In genomic region chr7:136617176-136617575, GRCh38 we compare ENCODE assay signal across 24 cellular contexts.
"Had no signal": no experiment of that assay in that cellular context is flagged by ENCODE, and none has a peak within 500 bp of the region (broad histone marks: within the 10 kb centered on the region; RNA-seq: fewer than 3 reads in every experiment).

No MANE protein-coding gene starts in this region.

- H3K27ac ChIP-seq: foreskin keratinocyte, heart right ventricle, left lung, spleen, suprapubic skin, tibial artery, upper lobe of right lung, WERI-Rb-1 had no signal

- H3K27me3 Mint-ChIP-seq: activated naive CD8-positive, alpha-beta T cell treated with anti-CD3 and anti-CD28 coated beads for 36 hours; natural killer cell treated with Interleukin-12 subunit alpha and Interleukin-12 subunit beta and Interleukin-15 and Interleukin-18, amount 100 ng/mL, for 72 hours had no signal

- H3K27ac Mint-ChIP-seq: activated naive CD4-positive, alpha-beta T cell treated with anti-CD3 and anti-CD28 coated beads for 36 hours; activated naive CD8-positive, alpha-beta T cell treated with anti-CD3 and anti-CD28 coated beads for 36 hours; natural killer cell treated with Interleukin-12 subunit alpha and Interleukin-12 subunit beta and Interleukin-15 and Interleukin-18, amount 100 ng/mL, for 72 hours had no signal

- H3K36me3 Mint-ChIP-seq: activated naive CD8-positive, alpha-beta T cell treated with anti-CD3 and anti-CD28 coated beads for 36 hours had no signal

- H3K4me3 ChIP-seq: heart right ventricle, left lung, lung, spleen, suprapubic skin, tibial artery, upper lobe of right lung had no signal

- H3K36me3 ChIP-seq: heart right ventricle, left lung, spleen, suprapubic skin, tibial artery, upper lobe of right lung, WERI-Rb-1 had no signal

- DNase-seq: activated CD4-positive, alpha-beta T cell treated with anti-CD3 and anti-CD28 coated beads for 48 hours; activated CD4-positive, alpha-beta T cell treated with anti-CD3 and anti-CD28 coated beads, Interleukin-2, amount 50 U/mL, for 48 hours; activated CD8-positive, alpha-beta memory T cell treated with anti-CD3 and anti-CD28 coated beads for 24 hours; activated effector memory CD4-positive, alpha-beta T cell treated with Interleukin-2 at 50 U/mL for 16 hours; activated naive CD4-positive, alpha-beta T cell treated with anti-CD3 and anti-CD28 coated beads for 36 hours; activated naive CD8-positive, alpha-beta T cell treated with anti-CD3 and anti-CD28 coated beads for 36 hours; amniotic stem cell; caudate nucleus; cortex of kidney; foreskin keratinocyte; heart right ventricle; left lung; mesendoderm; right cardiac atrium; spleen; stimulated activated naive CD4-positive, alpha-beta T cell; tibial artery; upper lobe of right lung; WERI-Rb-1 had no signal

- H3K4me1 Mint-ChIP-seq: activated naive CD8-positive, alpha-beta T cell treated with anti-CD3 and anti-CD28 coated beads for 36 hours had no signal

- H3K9me3 ChIP-seq: left lung, suprapubic skin, tibial artery, upper lobe of right lung had no signal

- H3K27me3 ChIP-seq: foreskin keratinocyte, heart right ventricle, left lung, spleen, suprapubic skin, tibial artery, upper lobe of right lung had no signal

- ATAC-seq: activated CD4-positive, CD25-positive, alpha-beta regulatory T cell treated with anti-CD3 and anti-CD28 coated beads, Interleukin-2, amount 50 U/mL, for 24 hours; esophagus mucosa; foreskin keratinocyte; heart right ventricle; left lung; natural killer cell treated with Interleukin-12 subunit alpha and Interleukin-12 subunit beta and Interleukin-15 and Interleukin-18, amount 100 ng/mL, for 72 hours; right cardiac atrium; upper lobe of right lung had no signal

- H3K4me3 Mint-ChIP-seq: activated naive CD4-positive, alpha-beta T cell treated with anti-CD3 and anti-CD28 coated beads for 36 hours; activated naive CD8-positive, alpha-beta T cell treated with anti-CD3 and anti-CD28 coated beads for 36 hours; natural killer cell treated with Interleukin-12 subunit alpha and Interleukin-12 subunit beta and Interleukin-15 and Interleukin-18, amount 100 ng/mL, for 72 hours had no signal

- H3K4me1 ChIP-seq: foreskin keratinocyte, heart right ventricle, left lung, spleen, suprapubic skin, tibial artery, upper lobe of right lung had no signal
